9 cellular contexts compared by ENCODE assay signal in the genomic region with DNA sequence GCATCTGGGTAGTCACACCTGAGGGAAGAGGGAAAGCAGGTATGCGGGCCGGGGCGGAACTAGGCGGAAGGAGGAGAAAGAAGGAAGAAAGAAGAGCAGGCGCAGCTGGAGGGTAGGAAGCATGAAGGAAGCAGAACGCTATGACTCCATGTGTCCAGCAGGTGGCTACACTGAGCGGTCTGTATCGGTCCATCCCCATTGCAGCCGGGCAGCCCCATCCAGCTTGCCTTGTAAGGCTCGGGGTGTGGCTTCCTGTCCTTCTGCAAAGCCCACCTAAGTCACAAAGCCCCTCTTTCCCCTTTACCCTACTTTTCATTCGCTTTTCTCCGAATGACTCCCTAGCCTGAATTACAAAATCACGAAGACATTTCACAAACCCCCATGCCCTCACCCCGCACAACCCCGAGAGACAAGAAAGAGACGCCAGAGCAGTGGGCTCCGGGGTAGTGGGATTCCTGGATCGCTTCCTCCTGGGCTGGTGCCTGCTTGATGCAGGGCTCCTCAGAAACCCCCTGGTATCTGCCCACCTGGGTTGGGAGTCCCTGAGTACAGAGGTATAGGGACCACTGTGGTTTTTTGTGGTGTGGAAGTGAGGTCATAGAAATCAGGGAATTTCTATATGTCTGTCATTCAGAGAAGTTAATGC. TPM values are rescaled to one million over a fixed set of nuclear protein-coding genes. Genes with fewer than 3 reads are reported as not detected.
DNase-seq lines count a peak whose midpoint lies in the region; ATAC-seq and TF ChIP-seq lines count a peak whose summit lies in the region.
"Had no signal": no experiment of that assay in that cellular context is flagged by ENCODE, and none has a peak within 500 bp of the region (broad histone marks: within the 10 kb centered on the region; RNA-seq: fewer than 3 reads in every experiment).

No MANE protein-coding gene starts in this region.

- peaks cover 0 to 16% (median 5%) of the 10 kb centered on the region in 9 donors for H3K4me1 ChIP-seq in heart right ventricle
- H3K4me1 ChIP-seq in psoas muscle: peaks cover 11% of the 10 kb centered on the region

- H3K27me3 ChIP-seq in heart right ventricle: peaks cover 0 to 13% (median 7%) of the 10 kb centered on the region in 7 donors
- H3K27me3 ChIP-seq in psoas muscle (ENCODE audit: insufficient read depth in 3 of 3, low read length in 2 of 3): no peaks in the 10 kb centered on the region

- TF ChIP-seq CTCF in heart right ventricle (IDR thresholded peaks at IDR 0.05): peak; percentile 60 to 90 (median 81)
- TF ChIP-seq CTCF in psoas muscle (IDR thresholded peaks at IDR 0.05): peak; percentile 73

- peak; percentile 81 for ATAC-seq in GM21447 (IDR thresholded peaks at IDR 0.05; ENCODE audit: unreplicated experiment)
- ATAC-seq in activated naive CD4-positive, alpha-beta T cell treated with anti-CD3 and anti-CD28 coated beads, Interleukin-2, amount 50 U/mL, for 72 hours: peak; percentile 86 to 90
- ATAC-seq in heart right ventricle: peak; percentile 62 to 78 (median 73)
- peak; percentile 69 to 83 (median 79) for ATAC-seq in psoas muscle
- ATAC-seq in GM18858 (IDR thresholded peaks at IDR 0.05; ENCODE audit: unreplicated experiment): no peak

- H3K4me3 ChIP-seq in heart right ventricle: no peak overlapping the region
- H3K4me3 ChIP-seq in psoas muscle: no peak overlapping the region

- DNase-seq in DMS 273 treated with DMSO at 0.1 percent for 48 hours (lab: John Stamatoyannopoulos, UW): peak; percentile 10
- peak; percentile 75 for DNase-seq in KBM-7
- peak; percentile 75 for DNase-seq in SK-MEL-5 (ENCODE audit: low read depth, low spot score)
- peak; percentile 64 to 68 for DNase-seq in activated naive CD4-positive, alpha-beta T cell treated with anti-CD3 and anti-CD28 coated beads, Interleukin-2, amount 50 U/mL, for 72 hours (ENCODE audit: low spot score in 2 of 2)
- peak; percentile 44 to 45 for DNase-seq in heart right ventricle
- DNase-seq in psoas muscle: peak; percentile 46 to 74

- H3K27ac ChIP-seq in heart right ventricle (no peak overlapping the region), psoas muscle (no peak overlapping the region)

- no peaks in the 10 kb centered on the region for H3K9me3 ChIP-seq in heart right ventricle
- H3K9me3 ChIP-seq in psoas muscle: no peaks in the 10 kb centered on the region

- H3K27ac Mint-ChIP-seq in activated naive CD4-positive, alpha-beta T cell treated with anti-CD3 and anti-CD28 coated beads, Interleukin-2, amount 50 U/mL, for 72 hours: peak overlapping the region in 1 of 2 donors; percentile 90

- no peaks in the 10 kb centered on the region for H3K36me3 ChIP-seq in heart right ventricle
- H3K36me3 ChIP-seq in psoas muscle (ENCODE audit: insufficient read depth in 1 of 2, low read depth in 1 of 2): no peaks in the 10 kb centered on the region

- no peaks in the 10 kb centered on the region for H3K9me3 Mint-ChIP-seq in activated naive CD4-positive, alpha-beta T cell treated with anti-CD3 and anti-CD28 coated beads, Interleukin-2, amount 50 U/mL, for 72 hours

- intact Hi-C loops in heart right ventricle (cut with DNase I): loop anchor here in 1 of 10 donors (5.0 kb wide), 1 partner anchor 494 kb away; no protein-coding TSS in a partner anchor
- intact Hi-C loops in psoas muscle (cut with DNase I): no loop called here

- WGBS in heart right ventricle, 2 donors: 31 to 33% methylated on average over 18 of the region's 18 CpGs
- 33 to 46% (median 39%) methylated on average over 15 to 18 of the region's 18 CpGs for WGBS in psoas muscle, 3 donors

- in situ Hi-C loops in KBM-7 (cut with MboI; ENCODE audit: low pct_unique_long_range_greater_than_20kb, low sequenced_read_pairs) (no loop called here), SK-MEL-5 (cut with HindIII; ENCODE audit: low pct_unique_long_range_greater_than_20kb, low sequenced_read_pairs) (no loop called here)

- no peaks in the 10 kb centered on the region for H3K36me3 Mint-ChIP-seq in activated naive CD4-positive, alpha-beta T cell treated with anti-CD3 and anti-CD28 coated beads, Interleukin-2, amount 50 U/mL, for 72 hours

RNA-seq across cellular contexts. Expression of a gene that starts 39.9 kb away (rescaled TPM):
- total RNA-seq in SK-MEL-5 (2014; rRNA removed; shearing (Covaris generic)): 11.7 and 14.3 TPM in 2 replicates
- polyA plus RNA-seq in SK-MEL-5 (2015; cell fraction: cytosol; rRNA removed): 13.6 and 14.0 TPM in 2 replicates
- 9.9 and 19.5 TPM in 2 replicates for polyA plus RNA-seq in SK-MEL-5 (2015; cell fraction: nucleus; rRNA removed)
- 10 to 100 TPM; 29.3 to 42.9 TPM for total RNA-seq in activated naive CD4-positive, alpha-beta T cell treated with anti-CD3 and anti-CD28 coated beads, Interleukin-2, amount 50 U/mL, for 72 hours
- total RNA-seq in heart right ventricle (1 to 10 TPM; 6.1 to 9.2 (median 7.0) TPM), psoas muscle (10 to 100 TPM in 1 of 4 donors, 1 to 10 TPM in 3; 8.6 to 11.4 (median 9.2) TPM)
- polyA plus RNA-seq in heart right ventricle (1 to 10 TPM; 6.3 to 7.1 TPM), psoas muscle (10 to 100 TPM; 11.2 to 17.1 (median 14.2) TPM)

RNA-seq across cellular contexts. Expression of a gene that starts 55.0 kb away (rescaled TPM):
- 70.7 and 71.9 TPM in 2 replicates for total RNA-seq in SK-MEL-5 (2014; rRNA removed; shearing (Covaris generic))
- 48.6 and 67.8 TPM in 2 replicates for polyA plus RNA-seq in SK-MEL-5 (2015; cell fraction: cytosol; rRNA removed)
- polyA plus RNA-seq in SK-MEL-5 (2015; cell fraction: nucleus; rRNA removed): 29.7 and 59.2 TPM in 2 replicates
- 10 to 100 TPM; 65.0 to 78.4 TPM for total RNA-seq in activated naive CD4-positive, alpha-beta T cell treated with anti-CD3 and anti-CD28 coated beads, Interleukin-2, amount 50 U/mL, for 72 hours
- total RNA-seq in heart right ventricle: 10 to 100 TPM; 17.3 to 32.9 (median 22.6) TPM
- polyA plus RNA-seq in heart right ventricle: 10 to 100 TPM in 1 of 2 donors, 1 to 10 TPM in 1; 5.5 to 44.7 TPM
- 10 to 100 TPM; 41.4 to 63.2 (median 56.1) TPM for total RNA-seq in psoas muscle
- polyA plus RNA-seq in psoas muscle: 10 to 100 TPM; 40.1 to 98.6 (median 70.2) TPM

RNA-seq across cellular contexts. Expression of a gene that starts 58.8 kb away (rescaled TPM):
- total RNA-seq in SK-MEL-5 (2014; rRNA removed; shearing (Covaris generic)): not detected in 2 replicates
- not detected in 2 replicates for polyA plus RNA-seq in SK-MEL-5 (2015; cell fraction: cytosol; rRNA removed)
- not detected in 2 replicates for polyA plus RNA-seq in SK-MEL-5 (2015; cell fraction: nucleus; rRNA removed)
- total RNA-seq in activated naive CD4-positive, alpha-beta T cell treated with anti-CD3 and anti-CD28 coated beads, Interleukin-2, amount 50 U/mL, for 72 hours: not detected
- not detected for total RNA-seq in heart right ventricle
- polyA plus RNA-seq in heart right ventricle: not detected
- not detected for total RNA-seq in psoas muscle
- under 1 TPM in 1 of 3 donors, not detected in 2; 0.05 TPM for polyA plus RNA-seq in psoas muscle
- polyA plus RNA-seq: esophagus had no signal

Comparison
In these comparisons a context has a peak if more than half of its experiments do, and no peak if none do; other contexts are left out.
1. DNase-seq: peak in every context shown above with its lines; median percentile 75 in KBM-7; 75 in SK-MEL-5; 66 in activated naive CD4-positive, alpha-beta T cell treated with anti-CD3 and anti-CD28 coated beads, Interleukin-2, amount 50 U/mL, for 72 hours; 60 in psoas muscle; 44 in heart right ventricle; 10 in DMS 273 treated with DMSO at 0.1 percent for 48 hours.